Comparison of ENCODE assay signal across 13 cellular contexts in the genomic region with DNA sequence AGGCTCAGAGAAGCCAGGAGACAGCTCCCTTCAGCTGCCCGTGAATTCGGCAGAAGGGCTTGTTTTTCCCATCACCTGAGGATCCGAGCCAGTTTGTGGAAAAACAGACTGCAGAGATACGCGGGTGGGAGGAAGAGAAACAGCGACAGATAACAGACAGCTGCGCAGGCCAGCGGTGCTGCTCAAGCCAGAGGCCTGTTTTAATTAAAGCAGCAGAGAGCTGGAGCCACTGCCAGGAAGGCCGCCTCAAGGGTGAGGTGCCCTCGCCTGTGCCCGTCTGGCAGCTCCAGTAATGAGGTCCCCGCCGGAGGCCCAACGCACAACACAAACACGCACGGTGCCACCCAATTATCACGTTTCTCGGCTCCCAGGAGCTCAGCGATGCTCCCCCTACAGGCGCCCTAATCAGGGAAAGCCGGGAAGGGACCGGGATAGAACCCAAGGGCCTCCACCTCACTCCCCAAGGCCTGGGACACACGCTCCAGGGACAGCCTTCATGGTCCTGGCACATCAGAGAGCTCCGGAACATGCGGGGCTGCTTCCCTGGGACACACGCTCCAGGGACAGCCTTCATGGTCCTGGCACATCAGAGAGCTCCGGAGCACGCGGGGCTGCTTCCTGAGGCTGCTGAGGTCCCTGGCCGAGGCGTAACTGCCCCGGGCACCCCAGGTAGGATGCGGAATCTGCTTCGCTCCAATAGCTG.
DNase-seq lines count a peak whose midpoint lies in the region; ATAC-seq and TF ChIP-seq lines count a peak whose summit lies in the region.
"Had no signal": no experiment of that assay in that cellular context is flagged by ENCODE, and none has a peak within 500 bp of the region (broad histone marks: within the 10 kb centered on the region; RNA-seq: fewer than 3 reads in every experiment).

No MANE protein-coding gene starts in this region.

- no CpG with 5 or more reads among the region's 34 CpGs for WGBS in neuronal stem cell (ENCODE audit: extremely low coverage in 2 of 2, insufficient read length in 2 of 2, insufficient replicate concordance in 1 of 2), 2 donors

- H3K4me1 ChIP-seq in neuronal stem cell (ENCODE audit: control insufficient read depth in 2 of 2, insufficient read depth in 1 of 2, low read depth in 1 of 2, low read length in 2 of 2), result peaks cover 5 to 15% of the 10 kb centered on the region in 2 donors

- H3K27me3 ChIP-seq in neuronal stem cell (ENCODE audit: control insufficient read depth in 3 of 3, insufficient read depth in 3 of 3, low read depth in 1 of 3, low read length in 3 of 3), result no peaks in the 10 kb centered on the region

- peak overlapping the region; percentile 69 for H2AFZ ChIP-seq in neuronal stem cell (ENCODE audit: low read length)

- H2BK12ac ChIP-seq in neuronal stem cell (ENCODE audit: low read length), result no peak overlapping the region

- peak overlapping the region; percentile 71 for H3K18ac ChIP-seq in neuronal stem cell (ENCODE audit: low read length)

- peak overlapping the region; percentile 29 for H2BK5ac ChIP-seq in neuronal stem cell (ENCODE audit: low read length)

- H2AK5ac ChIP-seq in neuronal stem cell (ENCODE audit: low read depth, low read length), result no peak overlapping the region

- in situ Hi-C loops in astrocyte of the cerebellum (cut with HindIII; ENCODE audit: low sequenced_read_pairs), result loop anchor here (5.0 kb wide), 2 partner anchors 59 to 66 kb away; no protein-coding TSS in a partner anchor

- TF ChIP-seq CTCF in AG10803 (conservative IDR thresholded peaks at IDR 0.05; ENCODE audit: low read length), result peak; percentile 41
- peak; percentile 22 for TF ChIP-seq CTCF in astrocyte of the cerebellum (IDR thresholded peaks at IDR 0.05; ENCODE audit: low read depth, low read length, missing control alignments)

- H3K27ac ChIP-seq in neuronal stem cell (replicated peaks; ENCODE audit: low read length), result no peak overlapping the region

- DNase-seq in AG10803 (ENCODE audit: low read depth), result peak; percentile 37
- DNase-seq in astrocyte of the cerebellum (ENCODE audit: low read depth), result no peak
- DNase-seq in left ventricle myocardium superior, result peak; percentile 79
- no peak for DNase-seq in neuronal stem cell (ENCODE audit: low spot score)
- no peak for DNase-seq in A172 (ENCODE audit: low spot score)
- no peak for DNase-seq in NCI-H146 treated with DMSO at 0.1 percent for 48 hours (lab: John Stamatoyannopoulos, UW; ENCODE audit: unreplicated experiment)
- no peak for DNase-seq in SHP77 treated with DMSO at 0.1 percent for 48 hours (lab: John Stamatoyannopoulos, UW)
- DNase-seq: activated CD8-positive, alpha-beta memory T cell treated with anti-CD3 and anti-CD28 coated beads for 24 hours; CD8-positive, alpha-beta T cell; NCI-H1930; SIG-M5; stimulated activated naive CD4-positive, alpha-beta T cell had no signal

- intact Hi-C loops in left ventricle myocardium superior (cut with micrococcal nuclease), result no loop called here

- H3K36me3 ChIP-seq in neuronal stem cell (replicated peaks in 1 of 2; ENCODE audit: control insufficient read depth in 2 of 2, insufficient read depth in 2 of 2, low read length in 2 of 2), result peaks cover 0 to 2% of the 10 kb centered on the region in 2 donors

- peak; percentile 71 for ATAC-seq in left ventricle myocardium superior
- ATAC-seq in GM21825 (IDR thresholded peaks at IDR 0.05; ENCODE audit: unreplicated experiment), result no peak
- ATAC-seq: CD8-positive, alpha-beta T cell had no signal

- no peak overlapping the region for H3K4me2 ChIP-seq in neuronal stem cell (ENCODE audit: insufficient read depth, low read length, poor library complexity, severe bottlenecking)

- peak overlapping the region; percentile 7; the same call in 1 of the 2 replicates for H3K4me3 ChIP-seq in AG10803 (ENCODE audit: low read length)
- no peak overlapping the region for H3K4me3 ChIP-seq in astrocyte of the cerebellum (ENCODE audit: low read depth, low read length)
- no peak overlapping the region for H3K4me3 ChIP-seq in neuronal stem cell (ENCODE audit: low read length in 2 of 2)

- H3K14ac ChIP-seq in neuronal stem cell (ENCODE audit: low read length), result peak overlapping the region; percentile 82

- no peak overlapping the region for H4K8ac ChIP-seq in neuronal stem cell (ENCODE audit: low read depth, low read length)

- H3K79me1 ChIP-seq in neuronal stem cell (ENCODE audit: low read depth, low read length), result peaks cover 5% of the 10 kb centered on the region

- no peak overlapping the region for H4K91ac ChIP-seq in neuronal stem cell (ENCODE audit: low read depth, low read length, poor library complexity)

- peaks cover 0 to 2% of the 10 kb centered on the region in 2 donors for H3K9me3 ChIP-seq in neuronal stem cell (replicated peaks in 1 of 2; ENCODE audit: control insufficient read depth in 2 of 2, insufficient read depth in 1 of 2, low read depth in 1 of 2, low read length in 2 of 2)

- H3K9ac ChIP-seq in neuronal stem cell (ENCODE audit: low read depth, low read length, poor library complexity), result peak overlapping the region; percentile 44

- no peak overlapping the region for H2BK15ac ChIP-seq in neuronal stem cell (ENCODE audit: low read length)

- no peak overlapping the region for H3K23ac ChIP-seq in neuronal stem cell (ENCODE audit: low read depth, low read length, poor library complexity)

- no peak overlapping the region for H2BK120ac ChIP-seq in neuronal stem cell (ENCODE audit: low read depth, low read length)

- H3K4ac ChIP-seq in neuronal stem cell (ENCODE audit: low read length), result no peak overlapping the region

Comparison
In these comparisons a context has a peak if more than half of its experiments do, and no peak if none do; other contexts are left out.
1. DNase-seq: peak in AG10803 (single experiment) and left ventricle myocardium superior (single experiment); none in astrocyte of the cerebellum (single experiment), neuronal stem cell (single experiment), A172 (single experiment), NCI-H146 treated with DMSO at 0.1 percent for 48 hours (single experiment) and SHP77 treated with DMSO at 0.1 percent for 48 hours (single experiment).